ENCODE assay signal across 13 cellular contexts in the genomic region with DNA sequence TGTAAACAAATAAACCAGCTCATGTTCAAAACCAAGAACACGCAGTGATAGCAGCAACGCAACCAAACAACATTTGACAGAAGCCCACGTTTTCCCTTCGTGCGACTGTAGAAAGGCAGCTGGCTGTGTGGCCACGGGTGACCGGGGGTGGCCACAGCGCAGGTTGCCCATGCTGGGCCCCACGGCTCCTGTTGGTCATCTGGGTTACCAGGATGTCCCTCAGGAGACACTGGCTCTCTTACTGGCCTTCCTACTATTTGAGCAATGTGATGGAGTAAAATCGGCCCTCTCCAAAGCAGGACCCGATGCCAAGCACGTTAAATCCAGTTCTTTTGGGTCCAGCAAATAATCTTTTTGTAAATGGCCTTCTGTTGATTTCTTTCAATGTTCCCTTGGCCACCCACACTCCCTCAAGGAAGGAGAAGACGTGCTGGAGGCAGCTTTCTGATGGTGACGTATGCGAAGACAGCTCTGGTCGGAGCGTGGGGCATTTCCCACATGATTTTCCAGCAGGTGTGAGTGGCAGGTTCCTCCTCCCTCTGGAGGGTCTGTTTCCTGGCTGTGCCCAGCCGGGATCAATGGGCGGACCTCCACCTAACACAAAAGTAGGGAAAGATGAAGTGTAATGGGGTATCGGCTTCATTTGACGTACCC.
A peak's percentile ranks its signal among the peaks of the same experiment; 100 is the strongest.
DNase-seq lines count a peak whose midpoint lies in the region; ATAC-seq and TF ChIP-seq lines count a peak whose summit lies in the region.
"Had no signal": no experiment of that assay in that cellular context is flagged by ENCODE, and none has a peak within 500 bp of the region (broad histone marks: within the 10 kb centered on the region; RNA-seq: fewer than 3 reads in every experiment).

No MANE protein-coding gene starts in this region.

- no peaks in the 10 kb centered on the region for H3F3A ChIP-seq in neural progenitor cell (ENCODE audit: low read depth)

- no peak overlapping the region for H4K8ac ChIP-seq in IMR-90 (ENCODE audit: low read depth in 2 of 2, low read length in 2 of 2)

- H2BK15ac ChIP-seq in IMR-90 (ENCODE audit: low read depth, low read length) = no peak overlapping the region

- no TSS peak for BruUV-seq in IMR-90 (replicated peaks; lab: Mats Ljungman, UMichigan)

- H3K79me1 ChIP-seq in IMR-90 (ENCODE audit: low read depth in 1 of 2, low read length in 2 of 2) = peaks cover 7 to 21% of the 10 kb centered on the region in 2 experiments; a peak in 3 of 4 replicates

- TF ChIP-seq CTCF in IMR-90 (conservative IDR thresholded peaks at IDR 0.05; ENCODE audit: low read depth, low read length) (no peak), neural progenitor cell (IDR thresholded peaks at IDR 0.05) (no peak), endothelial cell (IDR thresholded peaks at IDR 0.05; ENCODE audit: unreplicated experiment) (no peak)

- H3K18ac ChIP-seq in IMR-90 (ENCODE audit: low read depth, low read length) = no peak overlapping the region

- intact Hi-C loops in IMR-90 (cut with micrococcal nuclease) = no loop called here

- H3K27me3 Mint-ChIP-seq in activated T-cell treated with anti-CD3 and anti-CD28 coated beads, Interleukin-2, amount 50 U/mL, for 4 hours (ENCODE audit: low read depth) = no peaks in the 10 kb centered on the region
- no peaks in the 10 kb centered on the region for H3K27me3 Mint-ChIP-seq in activated naive CD8-positive, alpha-beta T cell treated with anti-CD3 and anti-CD28 coated beads for 36 hours
- H3K27me3 Mint-ChIP-seq in neural progenitor cell (ENCODE audit: insufficient read depth, low read depth) = peaks cover 7% of the 10 kb centered on the region
- peaks cover 8% of the 10 kb centered on the region for H3K27me3 Mint-ChIP-seq in endothelial cell (ENCODE audit: unreplicated experiment)

- peak; percentile 14 for DNase-seq in activated T-cell treated with anti-CD3 and anti-CD28 coated beads, Interleukin-2, amount 50 U/mL, for 1 hour
- no peak for DNase-seq in activated T-cell treated with anti-CD3 and anti-CD28 coated beads, Interleukin-2, amount 50 U/mL, for 4 hours
- DNase-seq in IMR-90 (no peak), neural progenitor cell (ENCODE audit: low spot score) (no peak), DMS79 treated with DMSO at 0.1 percent for 48 hours (lab: John Stamatoyannopoulos, UW) (no peak), endothelial cell (ENCODE audit: low spot score) (no peak), Kasumi-1 (lab: John Stamatoyannopoulos, UW) (no peak)
- DNase-seq in activated naive CD8-positive, alpha-beta T cell treated with anti-CD3 and anti-CD28 coated beads for 36 hours = no peak
- DNase-seq: midbrain, NCI-H1436 treated with DMSO at 0.1 percent for 48 hours, NCI-H226, retina had no signal

- WGBS in IMR-90 (ENCODE audit: extremely low coverage in 2 of 2, insufficient read length in 1 of 2), 2 experiments = 100% methylated on average over 1 of the region's 21 CpGs; no CpG with 5 or more reads in 1 of the 2 experiments

- H2AFZ ChIP-seq in IMR-90 (replicated peaks; ENCODE audit: low read length, poor library complexity) (no peak overlapping the region), neural progenitor cell (replicated peaks) (no peak overlapping the region)

- POLR2A ChIA-PET in IMR-90 (lab: Charles Lee; ENCODE audit: unreplicated experiment) = no interaction called here

- H3K14ac ChIP-seq in IMR-90 (replicated peaks; ENCODE audit: low read depth, low read length) = no peak overlapping the region

- peak overlapping the region; percentile 87 for H3K27ac Mint-ChIP-seq in activated naive CD8-positive, alpha-beta T cell treated with anti-CD3 and anti-CD28 coated beads for 36 hours
- H3K27ac Mint-ChIP-seq in neural progenitor cell (peak overlapping the region; percentile 78), endothelial cell (ENCODE audit: unreplicated experiment) (no peak overlapping the region)
- H3K27ac Mint-ChIP-seq: WTC11 had no signal

- H4K20me1 ChIP-seq in IMR-90 (ENCODE audit: insufficient read depth, low read length) (no peaks in the 10 kb centered on the region), neural progenitor cell (ENCODE audit: low read depth) (no peaks in the 10 kb centered on the region)

- no peak overlapping the region for H3K23ac ChIP-seq in IMR-90 (ENCODE audit: low read depth, low read length)

- no peak overlapping the region for H2BK20ac ChIP-seq in IMR-90 (ENCODE audit: low read depth, low read length)

- H2AK5ac ChIP-seq in IMR-90 (ENCODE audit: low read depth, low read length) = 0 out of 2 replicates have a peak overlapping the region, but pooled peaks have one; percentile 28

- H3K9me3 Mint-ChIP-seq in activated T-cell treated with anti-CD3 and anti-CD28 coated beads, Interleukin-2, amount 50 U/mL, for 4 hours = no peaks in the 10 kb centered on the region
- no peaks in the 10 kb centered on the region for H3K9me3 Mint-ChIP-seq in activated naive CD8-positive, alpha-beta T cell treated with anti-CD3 and anti-CD28 coated beads for 36 hours
- H3K9me3 Mint-ChIP-seq in neural progenitor cell (no peaks in the 10 kb centered on the region), endothelial cell (ENCODE audit: unreplicated experiment) (no peaks in the 10 kb centered on the region)
- H3K9me3 Mint-ChIP-seq: WTC11 had no signal

- peaks cover 19% of the 10 kb centered on the region for H3K36me3 ChIP-seq in IMR-90 (ENCODE audit: control insufficient read depth, insufficient read depth, low read length)
- H3K36me3 ChIP-seq in neural progenitor cell = no peaks in the 10 kb centered on the region

- H3K9ac ChIP-seq in IMR-90 (ENCODE audit: low read depth, low read length) (no peak overlapping the region), neural progenitor cell (no peak overlapping the region)

- dilution Hi-C loops in IMR-90 (cut with HindIII; ENCODE audit: low sequenced_read_pairs, unreplicated experiment) = no loop called here

- no peak for TF ChIP-seq RAD21 in IMR-90 (IDR thresholded peaks at IDR 0.05; ENCODE audit: low read length)

- no peak overlapping the region for H3K56ac ChIP-seq in IMR-90 (ENCODE audit: extremely low read depth, insufficient read depth, low read length)

- no peak for ATAC-seq in activated T-cell treated with anti-CD3 and anti-CD28 coated beads, Interleukin-2, amount 50 U/mL, for 4 hours
- no peak for ATAC-seq in IMR-90 (ENCODE audit: low read depth)
- ATAC-seq: WTC11 had no signal

- H3K27ac ChIP-seq in IMR-90 (ENCODE audit: insufficient read depth, low read length) (no peak overlapping the region), neural progenitor cell (no peak overlapping the region)

- no peaks in the 10 kb centered on the region for H3K27me3 ChIP-seq in IMR-90 (ENCODE audit: control insufficient read depth, insufficient read depth, low read length)
- no peaks in the 10 kb centered on the region for H3K27me3 ChIP-seq in neural progenitor cell

- in situ Hi-C loops in IMR-90 (cut with MboI; ENCODE audit: low sequenced_read_pairs) = no loop called here

- no peak overlapping the region for H3K4me3 ChIP-seq in IMR-90 (ENCODE audit: insufficient read depth, low read depth, low read length)
- no peak overlapping the region for H3K4me3 ChIP-seq in neural progenitor cell

- no peak overlapping the region for H4K5ac ChIP-seq in IMR-90 (ENCODE audit: low read depth, low read length)

- no peak overlapping the region; the same call in 1 of the 2 replicates for H2BK120ac ChIP-seq in IMR-90 (ENCODE audit: low read depth, low read length)

- no peak overlapping the region for H2BK5ac ChIP-seq in IMR-90 (ENCODE audit: low read depth, low read length, poor library complexity, severe bottlenecking)

- TF ChIP-seq POLR2A in IMR-90 (IDR thresholded peaks at IDR 0.05; ENCODE audit: low read depth, low read length) = no peak

- no peak overlapping the region for H4K91ac ChIP-seq in IMR-90 (ENCODE audit: insufficient read depth, low read depth, low read length)

- H3K9me1 ChIP-seq in IMR-90 (ENCODE audit: insufficient read depth, low read length) = peaks cover 20% of the 10 kb centered on the region

- H3K4me1 Mint-ChIP-seq in activated T-cell treated with anti-CD3 and anti-CD28 coated beads, Interleukin-2, amount 50 U/mL, for 4 hours (ENCODE audit: low read depth) = peaks cover 58% of the 10 kb centered on the region
- peaks cover 41% of the 10 kb centered on the region for H3K4me1 Mint-ChIP-seq in activated naive CD8-positive, alpha-beta T cell treated with anti-CD3 and anti-CD28 coated beads for 36 hours
- H3K4me1 Mint-ChIP-seq in neural progenitor cell (peaks cover 28% of the 10 kb centered on the region), endothelial cell (ENCODE audit: unreplicated experiment) (peaks cover 5% of the 10 kb centered on the region)

- CTCF ChIA-PET in IMR-90 (lab: Yijun Ruan, JAX) = no interaction called here

- no peaks in the 10 kb centered on the region for H3K9me3 ChIP-seq in IMR-90 (ENCODE audit: control insufficient read depth, insufficient read depth, low read length)
- no peaks in the 10 kb centered on the region for H3K9me3 ChIP-seq in neural progenitor cell (ENCODE audit: low read depth)

- no peak overlapping the region for H3K4me3 Mint-ChIP-seq in activated T-cell treated with anti-CD3 and anti-CD28 coated beads, Interleukin-2, amount 50 U/mL, for 4 hours
- H3K4me3 Mint-ChIP-seq in activated naive CD8-positive, alpha-beta T cell treated with anti-CD3 and anti-CD28 coated beads for 36 hours = no peak overlapping the region
- H3K4me3 Mint-ChIP-seq in neural progenitor cell (no peak overlapping the region), endothelial cell (ENCODE audit: unreplicated experiment) (no peak overlapping the region)
- H3K4me3 Mint-ChIP-seq: WTC11 had no signal

- H3K4ac ChIP-seq in IMR-90 (ENCODE audit: low read depth, low read length) = no peak overlapping the region

- H2AK9ac ChIP-seq in IMR-90 (replicated peaks; ENCODE audit: low read depth, low read length, poor library complexity) = no peak overlapping the region

- peaks cover 36% of the 10 kb centered on the region for H3K36me3 Mint-ChIP-seq in activated T-cell treated with anti-CD3 and anti-CD28 coated beads, Interleukin-2, amount 50 U/mL, for 4 hours (ENCODE audit: insufficient read depth)
- H3K36me3 Mint-ChIP-seq in activated naive CD8-positive, alpha-beta T cell treated with anti-CD3 and anti-CD28 coated beads for 36 hours = peaks cover 28% of the 10 kb centered on the region
- H3K36me3 Mint-ChIP-seq in neural progenitor cell (peaks cover 6% of the 10 kb centered on the region), endothelial cell (ENCODE audit: low read depth, unreplicated experiment) (peaks cover 19% of the 10 kb centered on the region)

- no peaks in the 10 kb centered on the region for H3K79me2 ChIP-seq in neural progenitor cell (ENCODE audit: low read depth)

- H3K4me2 ChIP-seq in IMR-90 (ENCODE audit: low read depth, low read length) (no peak overlapping the region), neural progenitor cell (no peak overlapping the region)

- H3K4me1 ChIP-seq in IMR-90 (ENCODE audit: control insufficient read depth, insufficient read depth, low read length) (peaks cover 10% of the 10 kb centered on the region), neural progenitor cell (peaks cover 19% of the 10 kb centered on the region)

TF ChIP-seq in IMR-90, 13 proteins besides CTCF, POLR2A, EP300 and RAD21 (continues in another document):
- no peak for TF ChIP-seq NFE2L2 (IDR thresholded peaks at IDR 0.05; ENCODE audit: low read depth, low read length)
- TF ChIP-seq SMC3 (IDR thresholded peaks at IDR 0.05; ENCODE audit: low read depth, low read length) = no peak
- TF ChIP-seq RFX5 (IDR thresholded peaks at IDR 0.05; ENCODE audit: low read depth, low read length) = no peak
- TF ChIP-seq FOS (IDR thresholded peaks at IDR 0.05; ENCODE audit: low read depth, low read length) = no peak
